Comparison of ENCODE assay signal across 20 cellular contexts in the genomic region with DNA sequence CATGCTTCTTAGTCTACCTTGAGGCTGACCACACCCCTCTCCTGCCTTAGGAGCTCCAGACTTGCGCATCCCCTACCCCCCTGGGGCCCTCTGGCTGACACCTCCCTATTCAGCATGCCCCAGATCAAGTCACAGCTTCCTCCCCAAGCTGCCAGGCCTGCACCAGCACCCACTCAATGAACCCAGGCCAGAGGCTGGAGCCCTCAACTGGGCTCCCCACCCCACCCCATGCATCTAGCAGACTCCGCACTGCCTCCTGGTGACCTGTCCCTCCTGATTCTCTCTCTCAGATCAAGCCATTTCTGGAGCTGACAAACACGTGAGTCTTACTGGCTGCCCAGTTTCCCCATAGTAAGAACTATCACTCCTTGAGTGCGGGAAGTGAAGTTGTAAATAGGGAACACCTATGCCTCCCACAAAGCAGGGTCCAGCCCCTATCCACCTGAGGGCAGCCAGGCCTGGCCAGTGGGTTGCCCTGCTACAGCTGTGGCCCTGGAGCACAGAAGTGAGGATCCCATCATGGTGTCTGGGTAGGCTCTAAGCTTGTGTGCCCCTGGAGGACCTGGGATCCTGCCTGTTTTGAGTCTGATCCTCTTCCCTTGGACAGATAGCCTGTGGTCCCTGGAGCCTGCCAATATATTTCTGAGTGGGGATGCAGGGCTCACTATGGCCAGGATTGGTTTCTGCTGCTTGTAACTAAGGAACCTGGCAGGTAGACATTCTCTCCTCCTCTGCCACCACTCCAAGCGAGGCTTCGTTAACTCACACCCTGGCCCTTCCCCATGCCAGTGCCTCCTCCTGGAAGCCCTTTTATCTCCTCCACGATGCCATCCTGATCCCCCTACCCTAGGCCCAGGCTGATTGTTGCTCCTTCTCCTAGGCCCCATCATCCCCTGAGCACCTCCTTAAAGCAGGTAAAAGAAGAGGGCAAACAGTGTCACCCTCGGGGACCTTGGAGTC.
DNase-seq lines count a peak whose midpoint lies in the region; ATAC-seq and TF ChIP-seq lines count a peak whose summit lies in the region.
"Had no signal": no experiment of that assay in that cellular context is flagged by ENCODE, and none has a peak within 500 bp of the region (broad histone marks: within the 10 kb centered on the region; RNA-seq: fewer than 3 reads in every experiment).

No MANE protein-coding gene starts in this region.

- no peaks in the 10 kb centered on the region for H3K9me3 ChIP-seq in neuronal stem cell (replicated peaks in 1 of 2; ENCODE audit: control insufficient read depth in 2 of 2, insufficient read depth in 1 of 2, low read depth in 1 of 2, low read length in 2 of 2)
- H3K9me3 ChIP-seq: BE2C, left lung had no signal

- no peaks in the 10 kb centered on the region for H3K4me1 Mint-ChIP-seq in activated CD4-positive, alpha-beta memory T cell treated with anti-CD3 and anti-CD28 coated beads for 36 hours (ENCODE audit: low read depth)
- no peaks in the 10 kb centered on the region for H3K4me1 Mint-ChIP-seq in activated CD4-positive, alpha-beta memory T cell treated with anti-CD3 and anti-CD28 coated beads, Interleukin-2, amount 10 ng/mL, durations not matched to agents 7 days and 5 days
- H3K4me1 Mint-ChIP-seq in CD14-positive monocyte = no peaks in the 10 kb centered on the region
- H3K4me1 Mint-ChIP-seq in central memory CD8-positive, alpha-beta T cell = peaks cover 56% of the 10 kb centered on the region

- H3K14ac ChIP-seq in neuronal stem cell (ENCODE audit: low read length) = no peak overlapping the region

- DNase-seq in activated CD4-positive, alpha-beta memory T cell treated with anti-CD3 and anti-CD28 coated beads for 36 hours = peak; percentile 2
- no peak for DNase-seq in activated CD4-positive, alpha-beta memory T cell treated with anti-CD3 and anti-CD28 coated beads, Interleukin-2, amount 10 ng/mL, durations not matched to agents 7 days and 5 days
- DNase-seq in CD14-positive monocyte (ENCODE audit: low spot score) = peak; percentile 21
- no peak for DNase-seq in central memory CD8-positive, alpha-beta T cell (ENCODE audit: low spot score in 2 of 2)
- no peak for DNase-seq in neuronal stem cell (ENCODE audit: low spot score)
- DNase-seq in dermis blood vessel endothelial cell = no peak
- DNase-seq: activated CD4-positive, alpha-beta T cell treated with anti-CD3 and anti-CD28 coated beads, Interleukin-2, amount 10 ng/mL, durations not matched to agents 7 days and 5 days; activated T-cell treated with anti-CD3 and anti-CD28 coated beads, Interleukin-2, amount 50 U/mL, for 4 hours; BE2C; DMS 273 treated with DMSO at 0.1 percent for 48 hours; effector memory CD8-positive, alpha-beta T cell; left lung; NCI-H2107; nucleus accumbens; SHP77; substantia nigra had no signal

- peak overlapping the region; percentile 44 for H3K18ac ChIP-seq in neuronal stem cell (ENCODE audit: low read length)

- H3K4me1 ChIP-seq in neuronal stem cell (ENCODE audit: control insufficient read depth in 2 of 2, insufficient read depth in 1 of 2, low read depth in 1 of 2, low read length in 2 of 2) = peaks cover 4 to 18% of the 10 kb centered on the region in 2 donors
- H3K4me1 ChIP-seq: left lung had no signal

- no peak overlapping the region for H3K9ac ChIP-seq in neuronal stem cell (ENCODE audit: low read depth, low read length, poor library complexity)

- H2AK5ac ChIP-seq in neuronal stem cell (ENCODE audit: low read depth, low read length) = peak overlapping the region; percentile 12

- intact Hi-C loops in activated CD4-positive, alpha-beta memory T cell treated with anti-CD3 and anti-CD28 coated beads for 36 hours (cut with micrococcal nuclease) = no loop called here
- intact Hi-C loops in CD14-positive monocyte (cut with micrococcal nuclease) = no loop called here

- H2BK120ac ChIP-seq in neuronal stem cell (ENCODE audit: low read depth, low read length) = no peak overlapping the region

- no CpG with 5 or more reads among the region's 8 CpGs for WGBS in neuronal stem cell (ENCODE audit: extremely low coverage in 2 of 2, insufficient read length in 2 of 2, insufficient replicate concordance in 1 of 2), 2 donors

- H3K27me3 ChIP-seq in neuronal stem cell (ENCODE audit: control insufficient read depth in 3 of 3, insufficient read depth in 3 of 3, low read depth in 1 of 3, low read length in 3 of 3) = peaks cover 0 to 24% (median 0%) of the 10 kb centered on the region in 3 experiments
- H3K27me3 ChIP-seq: BE2C, left lung had no signal

- H3K23ac ChIP-seq in neuronal stem cell (ENCODE audit: low read depth, low read length, poor library complexity) = peak overlapping the region; percentile 37

- no peak overlapping the region for H2BK5ac ChIP-seq in neuronal stem cell (ENCODE audit: low read length)

- no peaks in the 10 kb centered on the region for H3K36me3 Mint-ChIP-seq in activated CD4-positive, alpha-beta memory T cell treated with anti-CD3 and anti-CD28 coated beads for 36 hours
- no peaks in the 10 kb centered on the region for H3K36me3 Mint-ChIP-seq in activated CD4-positive, alpha-beta memory T cell treated with anti-CD3 and anti-CD28 coated beads, Interleukin-2, amount 10 ng/mL, durations not matched to agents 7 days and 5 days (ENCODE audit: low read depth)
- H3K36me3 Mint-ChIP-seq in CD14-positive monocyte = no peaks in the 10 kb centered on the region
- H3K36me3 Mint-ChIP-seq in central memory CD8-positive, alpha-beta T cell (ENCODE audit: insufficient read depth) = no peaks in the 10 kb centered on the region
- H3K36me3 Mint-ChIP-seq: activated naive CD8-positive, alpha-beta T cell had no signal

- H3K4me2 ChIP-seq in neuronal stem cell (ENCODE audit: insufficient read depth, low read length, poor library complexity, severe bottlenecking) = no peak overlapping the region

- no peaks in the 10 kb centered on the region for H3K79me1 ChIP-seq in neuronal stem cell (ENCODE audit: low read depth, low read length)

- H3K4me3 Mint-ChIP-seq in activated CD4-positive, alpha-beta memory T cell treated with anti-CD3 and anti-CD28 coated beads for 36 hours = no peak overlapping the region
- H3K4me3 Mint-ChIP-seq in activated CD4-positive, alpha-beta memory T cell treated with anti-CD3 and anti-CD28 coated beads, Interleukin-2, amount 10 ng/mL, durations not matched to agents 7 days and 5 days = no peak overlapping the region
- no peak overlapping the region for H3K4me3 Mint-ChIP-seq in CD14-positive monocyte
- H3K4me3 Mint-ChIP-seq in central memory CD8-positive, alpha-beta T cell = no peak overlapping the region
- H3K4me3 Mint-ChIP-seq: activated CD4-positive, alpha-beta T cell treated with anti-CD3 and anti-CD28 coated beads, Interleukin-2, amount 10 ng/mL, durations not matched to agents 7 days and 5 days; activated naive CD8-positive, alpha-beta T cell; activated T-cell treated with anti-CD3 and anti-CD28 coated beads, Interleukin-2, amount 50 U/mL, for 4 hours had no signal

- no peaks in the 10 kb centered on the region for H3K9me3 Mint-ChIP-seq in activated CD4-positive, alpha-beta memory T cell treated with anti-CD3 and anti-CD28 coated beads for 36 hours
- H3K9me3 Mint-ChIP-seq in activated CD4-positive, alpha-beta memory T cell treated with anti-CD3 and anti-CD28 coated beads, Interleukin-2, amount 10 ng/mL, durations not matched to agents 7 days and 5 days = no peaks in the 10 kb centered on the region
- no peaks in the 10 kb centered on the region for H3K9me3 Mint-ChIP-seq in CD14-positive monocyte
- H3K9me3 Mint-ChIP-seq in central memory CD8-positive, alpha-beta T cell = no peaks in the 10 kb centered on the region
- H3K9me3 Mint-ChIP-seq: activated CD4-positive, alpha-beta T cell treated with anti-CD3 and anti-CD28 coated beads, Interleukin-2, amount 10 ng/mL, durations not matched to agents 7 days and 5 days; activated T-cell treated with anti-CD3 and anti-CD28 coated beads, Interleukin-2, amount 50 U/mL, for 4 hours; effector memory CD8-positive, alpha-beta T cell had no signal

- no peak for ATAC-seq in central memory CD8-positive, alpha-beta T cell (replicated peaks; ENCODE audit: extremely low read depth, poor library complexity, severe bottlenecking)
- no peak for ATAC-seq in GM21825 (IDR thresholded peaks at IDR 0.05; ENCODE audit: unreplicated experiment)
- no peak for ATAC-seq in HG03025 (IDR thresholded peaks at IDR 0.05; ENCODE audit: low FRiP score, unreplicated experiment)
- ATAC-seq: activated T-cell treated with anti-CD3 and anti-CD28 coated beads, Interleukin-2, amount 50 U/mL, for 4 hours; effector memory CD8-positive, alpha-beta T cell; left lung; right cardiac atrium had no signal

- TF ChIP-seq CTCF in CD14-positive monocyte (IDR thresholded peaks at IDR 0.05) = no peak

- H2AFZ ChIP-seq in neuronal stem cell (ENCODE audit: low read length) = no peak overlapping the region

- no peak overlapping the region for H4K91ac ChIP-seq in neuronal stem cell (ENCODE audit: low read depth, low read length, poor library complexity)

- H3K4me3 ChIP-seq in neuronal stem cell (ENCODE audit: low read length in 2 of 2) = no peak overlapping the region
- H3K4me3 ChIP-seq: left lung had no signal

- H3K36me3 ChIP-seq in neuronal stem cell (replicated peaks in 1 of 2; ENCODE audit: control insufficient read depth in 2 of 2, insufficient read depth in 2 of 2, low read length in 2 of 2) = no peaks in the 10 kb centered on the region
- H3K36me3 ChIP-seq: BE2C, left lung had no signal

- H3K27ac Mint-ChIP-seq in activated CD4-positive, alpha-beta memory T cell treated with anti-CD3 and anti-CD28 coated beads for 36 hours = no peak overlapping the region
- no peak overlapping the region for H3K27ac Mint-ChIP-seq in activated CD4-positive, alpha-beta memory T cell treated with anti-CD3 and anti-CD28 coated beads, Interleukin-2, amount 10 ng/mL, durations not matched to agents 7 days and 5 days
- H3K27ac Mint-ChIP-seq in CD14-positive monocyte = no peak overlapping the region
- peak overlapping the region; percentile 12 for H3K27ac Mint-ChIP-seq in central memory CD8-positive, alpha-beta T cell (ENCODE audit: low read depth)
- H3K27ac Mint-ChIP-seq: activated CD4-positive, alpha-beta T cell treated with anti-CD3 and anti-CD28 coated beads, Interleukin-2, amount 10 ng/mL, durations not matched to agents 7 days and 5 days; activated naive CD8-positive, alpha-beta T cell; effector memory CD8-positive, alpha-beta T cell had no signal

- H3K4ac ChIP-seq in neuronal stem cell (ENCODE audit: low read length) = no peak overlapping the region

- CTCF ChIA-PET in activated CD4-positive, alpha-beta memory T cell treated with anti-CD3 and anti-CD28 coated beads for 36 hours (lab: Charles Lee) = no interaction called here
- CTCF ChIA-PET in activated CD4-positive, alpha-beta memory T cell treated with anti-CD3 and anti-CD28 coated beads, Interleukin-2, amount 10 ng/mL, durations not matched to agents 7 days and 5 days (lab: Charles Lee) = no interaction called here

- no peaks in the 10 kb centered on the region for H3K27me3 Mint-ChIP-seq in activated CD4-positive, alpha-beta memory T cell treated with anti-CD3 and anti-CD28 coated beads for 36 hours
- no peaks in the 10 kb centered on the region for H3K27me3 Mint-ChIP-seq in activated CD4-positive, alpha-beta memory T cell treated with anti-CD3 and anti-CD28 coated beads, Interleukin-2, amount 10 ng/mL, durations not matched to agents 7 days and 5 days
- peaks cover 0 to 2% (median 0%) of the 10 kb centered on the region in 3 donors for H3K27me3 Mint-ChIP-seq in CD14-positive monocyte (ENCODE audit: low read depth in 3 of 3)
- H3K27me3 Mint-ChIP-seq in central memory CD8-positive, alpha-beta T cell = no peaks in the 10 kb centered on the region
- H3K27me3 Mint-ChIP-seq: activated CD4-positive, alpha-beta T cell treated with anti-CD3 and anti-CD28 coated beads, Interleukin-2, amount 10 ng/mL, durations not matched to agents 7 days and 5 days; activated naive CD8-positive, alpha-beta T cell; effector memory CD8-positive, alpha-beta T cell had no signal

- peak overlapping the region; percentile 42 for H2BK15ac ChIP-seq in neuronal stem cell (ENCODE audit: low read length)

- no peak overlapping the region for H4K8ac ChIP-seq in neuronal stem cell (ENCODE audit: low read depth, low read length)

- H3K27ac ChIP-seq in neuronal stem cell (replicated peaks; ENCODE audit: low read length) = no peak overlapping the region
- H3K27ac ChIP-seq: left lung had no signal

- POLR2A ChIA-PET in activated CD4-positive, alpha-beta memory T cell treated with anti-CD3 and anti-CD28 coated beads for 36 hours (lab: Charles Lee) = no interaction called here
- POLR2A ChIA-PET in activated CD4-positive, alpha-beta memory T cell treated with anti-CD3 and anti-CD28 coated beads, Interleukin-2, amount 10 ng/mL, durations not matched to agents 7 days and 5 days (lab: Charles Lee) = no interaction called here

- no peak overlapping the region for H2BK12ac ChIP-seq in neuronal stem cell (ENCODE audit: low read length)

Comparison
In these comparisons a context has a peak if more than half of its experiments do, and no peak if none do; other contexts are left out.
1. DNase-seq: peak in activated CD4-positive, alpha-beta memory T cell treated with anti-CD3 and anti-CD28 coated beads for 36 hours (single experiment) and CD14-positive monocyte (single experiment); none in activated CD4-positive, alpha-beta memory T cell treated with anti-CD3 and anti-CD28 coated beads, Interleukin-2, amount 10 ng/mL, durations not matched to agents 7 days and 5 days (single experiment), central memory CD8-positive, alpha-beta T cell (0 of 2), neuronal stem cell (single experiment) and dermis blood vessel endothelial cell (single experiment).